In genomic region chr15:27679621-27680521, GRCh38 we compare ENCODE assay signal across 17 cellular contexts.
DNase-seq lines count a peak whose midpoint lies in the region; ATAC-seq and TF ChIP-seq lines count a peak whose summit lies in the region.
"Had no signal": no experiment of that assay in that cellular context is flagged by ENCODE, and none has a peak within 500 bp of the region (broad histone marks: within the 10 kb centered on the region; RNA-seq: fewer than 3 reads in every experiment).

No MANE protein-coding gene starts in this region.

- no peak overlapping the region for H3K4me3 Mint-ChIP-seq in stimulated activated naive B cell treated with anti-CD40 and anti-IgM and Interleukin-4, amounts not matched to agents 10 μg/mL and 1 μg/mL and 100 μg/mL, for 72 hours
- H3K4me3 Mint-ChIP-seq in glutamatergic neuron (ENCODE audit: unreplicated experiment): no peak overlapping the region
- H3K4me3 Mint-ChIP-seq: activated CD8-positive, alpha-beta T cell treated with anti-CD3 and anti-CD28 coated beads, Interleukin-2, amount 10 ng/mL, durations not matched to agents 7 days and 5 days; central memory CD8-positive, alpha-beta T cell; naive thymus-derived CD8-positive, alpha-beta T cell; T-helper 1 cell treated with Interleukin-12 subunit alpha and Interleukin-12 subunit beta and Interleukin-4 antibody, amounts not matched to agents 30 μg/mL and 1 μg/mL, for 36 hours had no signal

- peak; percentile 27 for DNase-seq in Ammon's horn (ENCODE audit: low spot score)
- peak; percentile 90 for DNase-seq in NCI-H1105 treated with DMSO at 0.1 percent for 48 hours (lab: John Stamatoyannopoulos, UW)
- DNase-seq in NCI-H510A (lab: John Stamatoyannopoulos, UW): peak; percentile 74
- peak; percentile 23 for DNase-seq in globus pallidus (ENCODE audit: low spot score)
- DNase-seq in activated CD4-positive, alpha-beta T cell treated with anti-CD3 and anti-CD28 coated beads for 4 hours: no peak
- DNase-seq in NK-92 (lab: John Stamatoyannopoulos, UW; ENCODE audit: unreplicated experiment): no peak
- DNase-seq in stimulated activated naive B cell treated with anti-CD40 and anti-IgM and Interleukin-4, amounts not matched to agents 10 μg/mL and 1 μg/mL and 100 μg/mL, for 72 hours: no peak
- no peak for DNase-seq in glutamatergic neuron
- DNase-seq: activated CD8-positive, alpha-beta T cell treated with anti-CD3 and anti-CD28 coated beads, Interleukin-2, amount 10 ng/mL, durations not matched to agents 7 days and 5 days; activated naive CD4-positive, alpha-beta T cell; esophagus squamous epithelium; KG1; naive thymus-derived CD8-positive, alpha-beta T cell; spleen; upper lobe of left lung had no signal

- H3K27me3 Mint-ChIP-seq in stimulated activated naive B cell treated with anti-CD40 and anti-IgM and Interleukin-4, amounts not matched to agents 10 μg/mL and 1 μg/mL and 100 μg/mL, for 72 hours: peaks cover 0 to 12% of the 10 kb centered on the region in 2 donors
- H3K27me3 Mint-ChIP-seq in glutamatergic neuron (ENCODE audit: unreplicated experiment): peaks cover 1% of the 10 kb centered on the region
- H3K27me3 Mint-ChIP-seq: central memory CD8-positive, alpha-beta T cell had no signal

- H3K4me1 Mint-ChIP-seq in stimulated activated naive B cell treated with anti-CD40 and anti-IgM and Interleukin-4, amounts not matched to agents 10 μg/mL and 1 μg/mL and 100 μg/mL, for 72 hours: no peaks in the 10 kb centered on the region
- H3K4me1 Mint-ChIP-seq in glutamatergic neuron (ENCODE audit: low read depth, unreplicated experiment): peaks cover 10% of the 10 kb centered on the region
- H3K4me1 Mint-ChIP-seq: central memory CD8-positive, alpha-beta T cell; naive thymus-derived CD8-positive, alpha-beta T cell had no signal

- H3K36me3 Mint-ChIP-seq in stimulated activated naive B cell treated with anti-CD40 and anti-IgM and Interleukin-4, amounts not matched to agents 10 μg/mL and 1 μg/mL and 100 μg/mL, for 72 hours: no peaks in the 10 kb centered on the region
- no peaks in the 10 kb centered on the region for H3K36me3 Mint-ChIP-seq in glutamatergic neuron (ENCODE audit: unreplicated experiment)
- H3K36me3 Mint-ChIP-seq: naive thymus-derived CD8-positive, alpha-beta T cell had no signal

- no peak overlapping the region for H3K27ac Mint-ChIP-seq in stimulated activated naive B cell treated with anti-CD40 and anti-IgM and Interleukin-4, amounts not matched to agents 10 μg/mL and 1 μg/mL and 100 μg/mL, for 72 hours
- no peak overlapping the region for H3K27ac Mint-ChIP-seq in glutamatergic neuron (ENCODE audit: unreplicated experiment)
- H3K27ac Mint-ChIP-seq: activated CD8-positive, alpha-beta T cell treated with anti-CD3 and anti-CD28 coated beads, Interleukin-2, amount 10 ng/mL, durations not matched to agents 7 days and 5 days; naive thymus-derived CD8-positive, alpha-beta T cell; T-helper 1 cell treated with Interleukin-12 subunit alpha and Interleukin-12 subunit beta and Interleukin-4 antibody, amounts not matched to agents 30 μg/mL and 1 μg/mL, for 36 hours had no signal

- no peak for ATAC-seq in stimulated activated naive B cell treated with anti-CD40 and anti-IgM and Interleukin-4, amounts not matched to agents 10 μg/mL and 1 μg/mL and 100 μg/mL, for 72 hours (replicated peaks)
- ATAC-seq: activated CD8-positive, alpha-beta T cell treated with anti-CD3 and anti-CD28 coated beads, Interleukin-2, amount 10 ng/mL, durations not matched to agents 7 days and 5 days; naive thymus-derived CD8-positive, alpha-beta T cell had no signal

- no peak for TF ChIP-seq CTCF in glutamatergic neuron (IDR thresholded peaks at IDR 0.05; ENCODE audit: partially characterized antibody, unreplicated experiment)

- no peaks in the 10 kb centered on the region for H3K9me3 Mint-ChIP-seq in stimulated activated naive B cell treated with anti-CD40 and anti-IgM and Interleukin-4, amounts not matched to agents 10 μg/mL and 1 μg/mL and 100 μg/mL, for 72 hours
- peaks cover 2% of the 10 kb centered on the region for H3K9me3 Mint-ChIP-seq in glutamatergic neuron (ENCODE audit: unreplicated experiment)

Comparison
In these comparisons a context has a peak if more than half of its experiments do, and no peak if none do; other contexts are left out.
1. DNase-seq: peak in Ammon's horn (single experiment), NCI-H1105 treated with DMSO at 0.1 percent for 48 hours (single experiment), NCI-H510A (single experiment) and globus pallidus (single experiment); none in activated CD4-positive, alpha-beta T cell treated with anti-CD3 and anti-CD28 coated beads for 4 hours (0 of 2), NK-92 (single experiment), stimulated activated naive B cell treated with anti-CD40 and anti-IgM and Interleukin-4, amounts not matched to agents 10 μg/mL and 1 μg/mL and 100 μg/mL, for 72 hours (single experiment) and glutamatergic neuron (single experiment).